20 cellular contexts compared by ENCODE assay signal in genomic region chr12:68400231-68400829, GRCh38.
DNase-seq lines count a peak whose midpoint lies in the region; ATAC-seq and TF ChIP-seq lines count a peak whose summit lies in the region.
"Had no signal": no experiment of that assay in that cellular context is flagged by ENCODE, and none has a peak within 500 bp of the region (broad histone marks: within the 10 kb centered on the region; RNA-seq: fewer than 3 reads in every experiment).

No MANE protein-coding gene starts in this region.

- H3K36me3 Mint-ChIP-seq in activated CD4-positive, alpha-beta T cell treated with anti-CD3 and anti-CD28 coated beads, Interleukin-2, amount 10 ng/mL, durations not matched to agents 7 days and 5 days (ENCODE audit: low read depth) = peaks cover 1% of the 10 kb centered on the region
- H3K36me3 Mint-ChIP-seq in mesothelial cell of epicardium = no peaks in the 10 kb centered on the region
- H3K36me3 Mint-ChIP-seq: CD4-positive, CD25-positive, alpha-beta regulatory T cell had no signal

- H3K27me3 ChIP-seq in upper lobe of left lung = no peaks in the 10 kb centered on the region
- H3K27me3 ChIP-seq: body of pancreas, left lung had no signal

- no peak for ATAC-seq in upper lobe of left lung (ENCODE audit: low FRiP score in 2 of 2)
- ATAC-seq: A549; activated CD4-positive, CD25-positive, alpha-beta regulatory T cell treated with anti-CD3 and anti-CD28 coated beads, Interleukin-2, amount 50 U/mL, for 24 hours; body of pancreas; left lung; Right ventricle myocardium inferior had no signal

- peak overlapping the region in 2 of 4 donors; percentile 23 to 54 for H3K27ac ChIP-seq in upper lobe of left lung
- H3K27ac ChIP-seq: A549, body of pancreas, KMS-11, left lung had no signal

- no peak for TF ChIP-seq EP300 in upper lobe of left lung (IDR thresholded peaks at IDR 0.05)

- no peak overlapping the region for H3K4me3 ChIP-seq in upper lobe of left lung
- H3K4me3 ChIP-seq: A549, body of pancreas, left lung had no signal

- H3K4me3 Mint-ChIP-seq in activated CD4-positive, alpha-beta T cell treated with anti-CD3 and anti-CD28 coated beads, Interleukin-2, amount 10 ng/mL, durations not matched to agents 7 days and 5 days = no peak overlapping the region
- H3K4me3 Mint-ChIP-seq in mesothelial cell of epicardium = no peak overlapping the region
- H3K4me3 Mint-ChIP-seq: activated naive CD4-positive, alpha-beta T cell treated with anti-CD3 and anti-CD28 coated beads for 36 hours; CD4-positive, CD25-positive, alpha-beta regulatory T cell; naive B cell; T-helper 1 cell treated with Interleukin-12 subunit alpha and Interleukin-12 subunit beta and Interleukin-4 antibody, amounts not matched to agents 30 μg/mL and 1 μg/mL, for 36 hours had no signal

- no peak for TF ChIP-seq CTCF in GM20000 (IDR thresholded peaks at IDR 0.05; ENCODE audit: extremely low read depth, missing control alignments)
- no peak for TF ChIP-seq CTCF in upper lobe of left lung (IDR thresholded peaks at IDR 0.05)
- no peak for TF ChIP-seq CTCF in mesothelial cell of epicardium (IDR thresholded peaks at IDR 0.05; ENCODE audit: unreplicated experiment)

- CTCF ChIA-PET in activated CD4-positive, alpha-beta T cell treated with anti-CD3 and anti-CD28 coated beads, Interleukin-2, amount 10 ng/mL, durations not matched to agents 7 days and 5 days (lab: Charles Lee) = no interaction called here

- H3K4me1 ChIP-seq in upper lobe of left lung = peaks cover 5 to 13% (median 7%) of the 10 kb centered on the region in 4 donors

- POLR2A ChIA-PET in activated CD4-positive, alpha-beta T cell treated with anti-CD3 and anti-CD28 coated beads, Interleukin-2, amount 10 ng/mL, durations not matched to agents 7 days and 5 days (lab: Charles Lee) = no interaction called here

- H3K36me3 ChIP-seq in upper lobe of left lung = no peaks in the 10 kb centered on the region
- H3K36me3 ChIP-seq: left lung had no signal

- 51 to 52% methylated on average over 5 of the region's 5 CpGs for WGBS in upper lobe of left lung, 2 donors

- no peaks in the 10 kb centered on the region for H3K9me3 ChIP-seq in upper lobe of left lung
- H3K9me3 ChIP-seq: A549, body of pancreas, left lung had no signal

- H3K9me3 Mint-ChIP-seq in activated CD4-positive, alpha-beta T cell treated with anti-CD3 and anti-CD28 coated beads, Interleukin-2, amount 10 ng/mL, durations not matched to agents 7 days and 5 days = peaks cover 6% of the 10 kb centered on the region
- H3K9me3 Mint-ChIP-seq in mesothelial cell of epicardium = peaks cover 3% of the 10 kb centered on the region
- H3K9me3 Mint-ChIP-seq: activated naive CD4-positive, alpha-beta T cell treated with anti-CD3 and anti-CD28 coated beads for 36 hours had no signal

- no peak for TF ChIP-seq POLR2A in upper lobe of left lung (IDR thresholded peaks at IDR 0.05)

- DNase-seq in NCI-H82 (lab: John Stamatoyannopoulos, UW) = peak; percentile 47
- DNase-seq in NCI-H82 treated with DMSO at 0.1 percent for 48 hours (lab: John Stamatoyannopoulos, UW; ENCODE audit: unreplicated experiment) = no peak
- DNase-seq in NCI-H2196 treated with DMSO at 0.1 percent for 48 hours (lab: John Stamatoyannopoulos, UW; ENCODE audit: unreplicated experiment) = peak; percentile 53
- DNase-seq in ecto neural progenitor cell (ENCODE audit: low spot score) = peak; percentile 24
- no peak for DNase-seq in GM20000 (ENCODE audit: low spot score)
- no peak for DNase-seq in upper lobe of left lung
- DNase-seq in activated CD4-positive, alpha-beta T cell treated with anti-CD3 and anti-CD28 coated beads, Interleukin-2, amount 10 ng/mL, durations not matched to agents 7 days and 5 days = no peak
- DNase-seq in mesothelial cell of epicardium (ENCODE audit: low spot score in 2 of 2, unreplicated experiment in 2 of 2) = no peak
- DNase-seq: activated naive CD4-positive, alpha-beta T cell treated with anti-CD3 and anti-CD28 coated beads for 36 hours; body of pancreas; CD4-positive, CD25-positive, alpha-beta regulatory T cell; left lung; naive B cell; NCI-H774 had no signal

- peaks cover 4% of the 10 kb centered on the region for H3K27me3 Mint-ChIP-seq in activated CD4-positive, alpha-beta T cell treated with anti-CD3 and anti-CD28 coated beads, Interleukin-2, amount 10 ng/mL, durations not matched to agents 7 days and 5 days
- no peaks in the 10 kb centered on the region for H3K27me3 Mint-ChIP-seq in mesothelial cell of epicardium (ENCODE audit: low read depth)
- H3K27me3 Mint-ChIP-seq: naive B cell had no signal

- peaks cover 12% of the 10 kb centered on the region for H3K4me1 Mint-ChIP-seq in activated CD4-positive, alpha-beta T cell treated with anti-CD3 and anti-CD28 coated beads, Interleukin-2, amount 10 ng/mL, durations not matched to agents 7 days and 5 days
- H3K4me1 Mint-ChIP-seq in mesothelial cell of epicardium = peaks cover 5% of the 10 kb centered on the region
- H3K4me1 Mint-ChIP-seq: naive B cell had no signal

- H3K27ac Mint-ChIP-seq in activated CD4-positive, alpha-beta T cell treated with anti-CD3 and anti-CD28 coated beads, Interleukin-2, amount 10 ng/mL, durations not matched to agents 7 days and 5 days = no peak overlapping the region
- H3K27ac Mint-ChIP-seq in mesothelial cell of epicardium = no peak overlapping the region
- H3K27ac Mint-ChIP-seq: activated naive CD4-positive, alpha-beta T cell treated with anti-CD3 and anti-CD28 coated beads for 36 hours; CD4-positive, CD25-positive, alpha-beta regulatory T cell; naive B cell; progenitor cell of endocrine pancreas; T-helper 1 cell treated with Interleukin-12 subunit alpha and Interleukin-12 subunit beta and Interleukin-4 antibody, amounts not matched to agents 30 μg/mL and 1 μg/mL, for 36 hours had no signal

Comparison
In these comparisons a context has a peak if more than half of its experiments do, and no peak if none do; other contexts are left out.
1. DNase-seq: peak in NCI-H82 (single experiment), NCI-H2196 treated with DMSO at 0.1 percent for 48 hours (single experiment) and ecto neural progenitor cell (single experiment); none in NCI-H82 treated with DMSO at 0.1 percent for 48 hours (single experiment), GM20000 (single experiment), upper lobe of left lung (0 of 2), activated CD4-positive, alpha-beta T cell treated with anti-CD3 and anti-CD28 coated beads, Interleukin-2, amount 10 ng/mL, durations not matched to agents 7 days and 5 days (single experiment) and mesothelial cell of epicardium (0 of 2).